In genomic region chr10:54653518-54653917, GRCh38 we compare ENCODE assay signal across 4 cellular contexts.
A peak's percentile ranks its signal among the peaks of the same experiment; 100 is the strongest.
TF ChIP-seq lines count a peak whose summit lies in the region.

No MANE protein-coding gene starts in this region.

TF ChIP-seq in HepG2, 621 proteins besides CTCF, POLR2A, EP300 and RAD21:
- TF ChIP-seq MAFF (IDR thresholded peaks at IDR 0.05; ENCODE audit: low read depth, low read length) = peak; percentile 43; the same call in 1 of the 2 replicates
- TF ChIP-seq TBX3 (IDR thresholded peaks at IDR 0.05; ENCODE audit: borderline replicate concordance) = no peak
- TF ChIP-seq MAFK (conservative IDR thresholded peaks at IDR 0.05 in 1 of 2, IDR thresholded peaks at IDR 0.05 in 1 of 2; ENCODE audit: low read length in 2 of 2) = peak; percentile 41 to 70; a peak in 3 of 4 replicates

TF ChIP-seq in A549, 52 proteins besides CTCF, POLR2A, EP300 and RAD21:
- TF ChIP-seq CHD4 (IDR thresholded peaks at IDR 0.05; ENCODE audit: borderline replicate concordance) = no peak
- peak; percentile 40 for TF ChIP-seq MAFK (IDR thresholded peaks at IDR 0.05; ENCODE audit: partially characterized antibody)
TF ChIP-seq in A549: peak in this region for 1.

TF ChIP-seq in IMR-90, 13 proteins besides CTCF, POLR2A, EP300 and RAD21:
- TF ChIP-seq MXI1 (IDR thresholded peaks at IDR 0.05; ENCODE audit: borderline replicate concordance, low read depth, low read length) (no peak), MAFK (IDR thresholded peaks at IDR 0.05; ENCODE audit: low read depth, low read length) (peak; percentile 56)

TF ChIP-seq in K562, 482 proteins besides CTCF, POLR2A, EP300 and RAD21:
- TF ChIP-seq TFAP4 (CRISPR knock-in tag; IDR thresholded peaks at IDR 0.05; ENCODE audit: borderline replicate concordance) (no peak), MAFF (IDR thresholded peaks at IDR 0.05; ENCODE audit: low read length) (0 out of 2 replicates have a peak, but pooled peaks have one; percentile 6), ZNF316 (IDR thresholded peaks at IDR 0.05) (peak; percentile 14; the same call in 1 of the 2 replicates)
